1 cellular context compared by ENCODE assay signal in the genomic region with DNA sequence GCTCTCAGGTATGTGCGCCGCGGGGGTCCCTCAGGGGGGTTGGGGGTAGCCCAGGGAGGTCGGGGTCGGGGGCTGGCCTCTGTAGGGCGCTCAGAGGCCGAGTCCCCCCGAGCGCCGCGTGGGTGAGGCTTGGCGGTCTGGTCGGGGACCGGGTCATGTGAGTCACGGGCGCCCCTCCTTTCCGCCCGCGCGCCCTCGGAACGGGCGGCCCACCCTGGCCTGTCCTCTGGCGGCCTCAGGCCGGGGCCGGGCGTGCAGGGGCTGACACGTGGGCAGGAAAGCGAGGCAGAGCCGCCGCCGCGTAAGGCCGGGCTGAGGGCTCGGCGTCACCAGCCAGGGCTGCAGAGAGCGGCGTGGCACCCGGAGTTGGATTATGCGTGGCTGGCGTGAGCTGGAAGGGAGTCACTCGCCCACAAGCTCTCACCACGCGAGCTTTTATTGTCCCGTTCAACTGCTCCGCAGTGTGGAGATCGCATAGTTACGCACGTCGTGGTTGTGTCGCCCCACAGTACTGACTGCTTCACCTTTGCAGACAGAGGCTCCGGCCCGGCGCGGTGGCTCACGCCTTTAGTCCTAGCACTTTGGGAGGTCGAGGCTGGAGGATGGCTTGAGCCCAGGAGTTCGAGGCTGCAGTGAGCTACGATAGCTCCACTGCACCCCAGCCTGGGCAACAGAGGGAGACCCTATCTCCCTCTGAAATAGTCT.
TF ChIP-seq lines count a peak whose summit lies in the region.

No MANE protein-coding gene starts in this region.

TF ChIP-seq in HEK293, 187 proteins besides CTCF, POLR2A, EP300 and RAD21 (continued from another document):
- TF ChIP-seq, protein P1, sequence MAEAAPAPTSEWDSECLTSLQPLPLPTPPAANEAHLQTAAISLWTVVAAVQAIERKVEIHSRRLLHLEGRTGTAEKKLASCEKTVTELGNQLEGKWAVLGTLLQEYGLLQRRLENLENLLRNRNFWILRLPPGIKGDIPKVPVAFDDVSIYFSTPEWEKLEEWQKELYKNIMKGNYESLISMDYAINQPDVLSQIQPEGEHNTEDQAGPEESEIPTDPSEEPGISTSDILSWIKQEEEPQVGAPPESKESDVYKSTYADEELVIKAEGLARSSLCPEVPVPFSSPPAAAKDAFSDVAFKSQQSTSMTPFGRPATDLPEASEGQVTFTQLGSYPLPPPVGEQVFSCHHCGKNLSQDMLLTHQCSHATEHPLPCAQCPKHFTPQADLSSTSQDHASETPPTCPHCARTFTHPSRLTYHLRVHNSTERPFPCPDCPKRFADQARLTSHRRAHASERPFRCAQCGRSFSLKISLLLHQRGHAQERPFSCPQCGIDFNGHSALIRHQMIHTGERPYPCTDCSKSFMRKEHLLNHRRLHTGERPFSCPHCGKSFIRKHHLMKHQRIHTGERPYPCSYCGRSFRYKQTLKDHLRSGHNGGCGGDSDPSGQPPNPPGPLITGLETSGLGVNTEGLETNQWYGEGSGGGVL (tag by site-specific recombination; IDR thresholded peaks at IDR 0.05), result peak; percentile 73
- TF ChIP-seq GLI4 (tag by site-specific recombination; IDR thresholded peaks at IDR 0.05) (no peak), HOXD13 (CRISPR knock-in tag; IDR thresholded peaks at IDR 0.05; ENCODE audit: borderline replicate concordance) (no peak), ZNF10 (tag by site-specific recombination; IDR thresholded peaks at IDR 0.05) (peak; percentile 19; the same call in 1 of the 2 replicates), GLIS2 (tag by site-specific recombination; IDR thresholded peaks at IDR 0.05) (peak; percentile 81), ZIC2 (tag by site-specific recombination; IDR thresholded peaks at IDR 0.05) (peak; percentile 57), YY2 (tag by site-specific recombination; IDR thresholded peaks at IDR 0.05) (no peak), ZNF112 (tag by site-specific recombination; IDR thresholded peaks at IDR 0.05) (no peak), KLF10 (tag by site-specific recombination; IDR thresholded peaks at IDR 0.05) (peak; percentile 55; the same call in 1 of the 2 replicates), ZNF626 (tag by site-specific recombination; IDR thresholded peaks at IDR 0.05) (no peak), SP3 (tag by site-specific recombination; IDR thresholded peaks at IDR 0.05) (peak; percentile 74), OSR2 (tag by site-specific recombination; IDR thresholded peaks at IDR 0.05) (no peak), WT1 (tag by site-specific recombination; IDR thresholded peaks at IDR 0.05) (peak; percentile 8; the same call in 1 of the 2 replicates), KLF1 (tag by site-specific recombination; IDR thresholded peaks at IDR 0.05) (peak; percentile 90), ZBTB8A (tag by site-specific recombination; IDR thresholded peaks at IDR 0.05) (peak; percentile 97), KLF8 (tag by site-specific recombination; IDR thresholded peaks at IDR 0.05) (peak; percentile 93), OVOL3 (tag by site-specific recombination; IDR thresholded peaks at IDR 0.05) (no peak), ZBTB17 (tag by site-specific recombination; IDR thresholded peaks at IDR 0.05) (peak; percentile 88), ZNF2 (tag by site-specific recombination; IDR thresholded peaks at IDR 0.05) (peak; percentile 80), ZNF121 (tag by site-specific recombination; IDR thresholded peaks at IDR 0.05) (peak; percentile 95), ZEB2 (tag by site-specific recombination; IDR thresholded peaks at IDR 0.05) (peak; percentile 55; the same call in 1 of the 2 replicates), IKZF3 (tag by site-specific recombination; IDR thresholded peaks at IDR 0.05) (0 out of 2 replicates have a peak, but pooled peaks have one; percentile 19), EGR2 (tag by site-specific recombination; IDR thresholded peaks at IDR 0.05; ENCODE audit: low read depth) (peak; percentile 93), ZBTB20 (tag by site-specific recombination; IDR thresholded peaks at IDR 0.05) (peak; percentile 71; the same call in 1 of the 2 replicates), ZNF561 (tag by site-specific recombination; IDR thresholded peaks at IDR 0.05; ENCODE audit: borderline replicate concordance) (peak; percentile 56; the same call in 1 of the 2 replicates), ZFP37 (tag by site-specific recombination; IDR thresholded peaks at IDR 0.05) (peak; percentile 75), ZNF48 (tag by site-specific recombination; IDR thresholded peaks at IDR 0.05) (no peak), ZBTB48 (tag by site-specific recombination; IDR thresholded peaks at IDR 0.05) (0 out of 2 replicates have a peak, but pooled peaks have one; percentile 30), ZNF707 (tag by site-specific recombination; IDR thresholded peaks at IDR 0.05) (no peak)
- TF ChIP-seq, protein P2, sequence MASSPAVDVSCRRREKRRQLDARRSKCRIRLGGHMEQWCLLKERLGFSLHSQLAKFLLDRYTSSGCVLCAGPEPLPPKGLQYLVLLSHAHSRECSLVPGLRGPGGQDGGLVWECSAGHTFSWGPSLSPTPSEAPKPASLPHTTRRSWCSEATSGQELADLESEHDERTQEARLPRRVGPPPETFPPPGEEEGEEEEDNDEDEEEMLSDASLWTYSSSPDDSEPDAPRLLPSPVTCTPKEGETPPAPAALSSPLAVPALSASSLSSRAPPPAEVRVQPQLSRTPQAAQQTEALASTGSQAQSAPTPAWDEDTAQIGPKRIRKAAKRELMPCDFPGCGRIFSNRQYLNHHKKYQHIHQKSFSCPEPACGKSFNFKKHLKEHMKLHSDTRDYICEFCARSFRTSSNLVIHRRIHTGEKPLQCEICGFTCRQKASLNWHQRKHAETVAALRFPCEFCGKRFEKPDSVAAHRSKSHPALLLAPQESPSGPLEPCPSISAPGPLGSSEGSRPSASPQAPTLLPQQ (tag by site-specific recombination; IDR thresholded peaks at IDR 0.05), result peak; percentile 82
- TF ChIP-seq, protein P3, sequence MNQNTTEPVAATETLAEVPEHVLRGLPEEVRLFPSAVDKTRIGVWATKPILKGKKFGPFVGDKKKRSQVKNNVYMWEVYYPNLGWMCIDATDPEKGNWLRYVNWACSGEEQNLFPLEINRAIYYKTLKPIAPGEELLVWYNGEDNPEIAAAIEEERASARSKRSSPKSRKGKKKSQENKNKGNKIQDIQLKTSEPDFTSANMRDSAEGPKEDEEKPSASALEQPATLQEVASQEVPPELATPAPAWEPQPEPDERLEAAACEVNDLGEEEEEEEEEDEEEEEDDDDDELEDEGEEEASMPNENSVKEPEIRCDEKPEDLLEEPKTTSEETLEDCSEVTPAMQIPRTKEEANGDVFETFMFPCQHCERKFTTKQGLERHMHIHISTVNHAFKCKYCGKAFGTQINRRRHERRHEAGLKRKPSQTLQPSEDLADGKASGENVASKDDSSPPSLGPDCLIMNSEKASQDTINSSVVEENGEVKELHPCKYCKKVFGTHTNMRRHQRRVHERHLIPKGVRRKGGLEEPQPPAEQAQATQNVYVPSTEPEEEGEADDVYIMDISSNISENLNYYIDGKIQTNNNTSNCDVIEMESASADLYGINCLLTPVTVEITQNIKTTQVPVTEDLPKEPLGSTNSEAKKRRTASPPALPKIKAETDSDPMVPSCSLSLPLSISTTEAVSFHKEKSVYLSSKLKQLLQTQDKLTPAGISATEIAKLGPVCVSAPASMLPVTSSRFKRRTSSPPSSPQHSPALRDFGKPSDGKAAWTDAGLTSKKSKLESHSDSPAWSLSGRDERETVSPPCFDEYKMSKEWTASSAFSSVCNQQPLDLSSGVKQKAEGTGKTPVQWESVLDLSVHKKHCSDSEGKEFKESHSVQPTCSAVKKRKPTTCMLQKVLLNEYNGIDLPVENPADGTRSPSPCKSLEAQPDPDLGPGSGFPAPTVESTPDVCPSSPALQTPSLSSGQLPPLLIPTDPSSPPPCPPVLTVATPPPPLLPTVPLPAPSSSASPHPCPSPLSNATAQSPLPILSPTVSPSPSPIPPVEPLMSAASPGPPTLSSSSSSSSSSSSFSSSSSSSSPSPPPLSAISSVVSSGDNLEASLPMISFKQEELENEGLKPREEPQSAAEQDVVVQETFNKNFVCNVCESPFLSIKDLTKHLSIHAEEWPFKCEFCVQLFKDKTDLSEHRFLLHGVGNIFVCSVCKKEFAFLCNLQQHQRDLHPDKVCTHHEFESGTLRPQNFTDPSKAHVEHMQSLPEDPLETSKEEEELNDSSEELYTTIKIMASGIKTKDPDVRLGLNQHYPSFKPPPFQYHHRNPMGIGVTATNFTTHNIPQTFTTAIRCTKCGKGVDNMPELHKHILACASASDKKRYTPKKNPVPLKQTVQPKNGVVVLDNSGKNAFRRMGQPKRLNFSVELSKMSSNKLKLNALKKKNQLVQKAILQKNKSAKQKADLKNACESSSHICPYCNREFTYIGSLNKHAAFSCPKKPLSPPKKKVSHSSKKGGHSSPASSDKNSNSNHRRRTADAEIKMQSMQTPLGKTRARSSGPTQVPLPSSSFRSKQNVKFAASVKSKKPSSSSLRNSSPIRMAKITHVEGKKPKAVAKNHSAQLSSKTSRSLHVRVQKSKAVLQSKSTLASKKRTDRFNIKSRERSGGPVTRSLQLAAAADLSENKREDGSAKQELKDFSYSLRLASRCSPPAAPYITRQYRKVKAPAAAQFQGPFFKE (tag by site-specific recombination; IDR thresholded peaks at IDR 0.05; ENCODE audit: borderline replicate concordance), result peak; percentile 78; the same call in 1 of the 2 replicates
- TF ChIP-seq, protein P4, sequence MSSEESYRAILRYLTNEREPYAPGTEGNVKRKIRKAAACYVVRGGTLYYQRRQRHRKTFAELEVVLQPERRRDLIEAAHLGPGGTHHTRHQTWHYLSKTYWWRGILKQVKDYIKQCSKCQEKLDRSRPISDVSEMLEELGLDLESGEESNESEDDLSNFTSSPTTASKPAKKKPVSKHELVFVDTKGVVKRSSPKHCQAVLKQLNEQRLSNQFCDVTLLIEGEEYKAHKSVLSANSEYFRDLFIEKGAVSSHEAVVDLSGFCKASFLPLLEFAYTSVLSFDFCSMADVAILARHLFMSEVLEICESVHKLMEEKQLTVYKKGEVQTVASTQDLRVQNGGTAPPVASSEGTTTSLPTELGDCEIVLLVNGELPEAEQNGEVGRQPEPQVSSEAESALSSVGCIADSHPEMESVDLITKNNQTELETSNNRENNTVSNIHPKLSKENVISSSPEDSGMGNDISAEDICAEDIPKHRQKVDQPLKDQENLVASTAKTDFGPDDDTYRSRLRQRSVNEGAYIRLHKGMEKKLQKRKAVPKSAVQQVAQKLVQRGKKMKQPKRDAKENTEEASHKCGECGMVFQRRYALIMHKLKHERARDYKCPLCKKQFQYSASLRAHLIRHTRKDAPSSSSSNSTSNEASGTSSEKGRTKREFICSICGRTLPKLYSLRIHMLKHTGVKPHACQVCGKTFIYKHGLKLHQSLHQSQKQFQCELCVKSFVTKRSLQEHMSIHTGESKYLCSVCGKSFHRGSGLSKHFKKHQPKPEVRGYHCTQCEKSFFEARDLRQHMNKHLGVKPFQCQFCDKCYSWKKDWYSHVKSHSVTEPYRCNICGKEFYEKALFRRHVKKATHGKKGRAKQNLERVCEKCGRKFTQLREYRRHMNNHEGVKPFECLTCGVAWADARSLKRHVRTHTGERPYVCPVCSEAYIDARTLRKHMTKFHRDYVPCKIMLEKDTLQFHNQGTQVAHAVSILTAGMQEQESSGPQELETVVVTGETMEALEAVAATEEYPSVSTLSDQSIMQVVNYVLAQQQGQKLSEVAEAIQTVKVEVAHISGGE (tag by site-specific recombination; conservative IDR thresholded peaks at IDR 0.05; ENCODE audit: low read depth), result peak; percentile 13; the same call in 1 of the 2 replicates
- TF ChIP-seq, protein P5, sequence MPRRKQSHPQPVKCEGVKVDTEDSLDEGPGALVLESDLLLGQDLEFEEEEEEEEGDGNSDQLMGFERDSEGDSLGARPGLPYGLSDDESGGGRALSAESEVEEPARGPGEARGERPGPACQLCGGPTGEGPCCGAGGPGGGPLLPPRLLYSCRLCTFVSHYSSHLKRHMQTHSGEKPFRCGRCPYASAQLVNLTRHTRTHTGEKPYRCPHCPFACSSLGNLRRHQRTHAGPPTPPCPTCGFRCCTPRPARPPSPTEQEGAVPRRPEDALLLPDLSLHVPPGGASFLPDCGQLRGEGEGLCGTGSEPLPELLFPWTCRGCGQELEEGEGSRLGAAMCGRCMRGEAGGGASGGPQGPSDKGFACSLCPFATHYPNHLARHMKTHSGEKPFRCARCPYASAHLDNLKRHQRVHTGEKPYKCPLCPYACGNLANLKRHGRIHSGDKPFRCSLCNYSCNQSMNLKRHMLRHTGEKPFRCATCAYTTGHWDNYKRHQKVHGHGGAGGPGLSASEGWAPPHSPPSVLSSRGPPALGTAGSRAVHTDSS (tag by site-specific recombination; IDR thresholded peaks at IDR 0.05), result no peak
- TF ChIP-seq, protein P6, sequence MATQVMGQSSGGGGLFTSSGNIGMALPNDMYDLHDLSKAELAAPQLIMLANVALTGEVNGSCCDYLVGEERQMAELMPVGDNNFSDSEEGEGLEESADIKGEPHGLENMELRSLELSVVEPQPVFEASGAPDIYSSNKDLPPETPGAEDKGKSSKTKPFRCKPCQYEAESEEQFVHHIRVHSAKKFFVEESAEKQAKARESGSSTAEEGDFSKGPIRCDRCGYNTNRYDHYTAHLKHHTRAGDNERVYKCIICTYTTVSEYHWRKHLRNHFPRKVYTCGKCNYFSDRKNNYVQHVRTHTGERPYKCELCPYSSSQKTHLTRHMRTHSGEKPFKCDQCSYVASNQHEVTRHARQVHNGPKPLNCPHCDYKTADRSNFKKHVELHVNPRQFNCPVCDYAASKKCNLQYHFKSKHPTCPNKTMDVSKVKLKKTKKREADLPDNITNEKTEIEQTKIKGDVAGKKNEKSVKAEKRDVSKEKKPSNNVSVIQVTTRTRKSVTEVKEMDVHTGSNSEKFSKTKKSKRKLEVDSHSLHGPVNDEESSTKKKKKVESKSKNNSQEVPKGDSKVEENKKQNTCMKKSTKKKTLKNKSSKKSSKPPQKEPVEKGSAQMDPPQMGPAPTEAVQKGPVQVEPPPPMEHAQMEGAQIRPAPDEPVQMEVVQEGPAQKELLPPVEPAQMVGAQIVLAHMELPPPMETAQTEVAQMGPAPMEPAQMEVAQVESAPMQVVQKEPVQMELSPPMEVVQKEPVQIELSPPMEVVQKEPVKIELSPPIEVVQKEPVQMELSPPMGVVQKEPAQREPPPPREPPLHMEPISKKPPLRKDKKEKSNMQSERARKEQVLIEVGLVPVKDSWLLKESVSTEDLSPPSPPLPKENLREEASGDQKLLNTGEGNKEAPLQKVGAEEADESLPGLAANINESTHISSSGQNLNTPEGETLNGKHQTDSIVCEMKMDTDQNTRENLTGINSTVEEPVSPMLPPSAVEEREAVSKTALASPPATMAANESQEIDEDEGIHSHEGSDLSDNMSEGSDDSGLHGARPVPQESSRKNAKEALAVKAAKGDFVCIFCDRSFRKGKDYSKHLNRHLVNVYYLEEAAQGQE (tag by site-specific recombination; IDR thresholded peaks at IDR 0.05), result peak; percentile 42; the same call in 1 of the 2 replicates
